ENCODE assay signal across 17 cellular contexts in the genomic region with DNA sequence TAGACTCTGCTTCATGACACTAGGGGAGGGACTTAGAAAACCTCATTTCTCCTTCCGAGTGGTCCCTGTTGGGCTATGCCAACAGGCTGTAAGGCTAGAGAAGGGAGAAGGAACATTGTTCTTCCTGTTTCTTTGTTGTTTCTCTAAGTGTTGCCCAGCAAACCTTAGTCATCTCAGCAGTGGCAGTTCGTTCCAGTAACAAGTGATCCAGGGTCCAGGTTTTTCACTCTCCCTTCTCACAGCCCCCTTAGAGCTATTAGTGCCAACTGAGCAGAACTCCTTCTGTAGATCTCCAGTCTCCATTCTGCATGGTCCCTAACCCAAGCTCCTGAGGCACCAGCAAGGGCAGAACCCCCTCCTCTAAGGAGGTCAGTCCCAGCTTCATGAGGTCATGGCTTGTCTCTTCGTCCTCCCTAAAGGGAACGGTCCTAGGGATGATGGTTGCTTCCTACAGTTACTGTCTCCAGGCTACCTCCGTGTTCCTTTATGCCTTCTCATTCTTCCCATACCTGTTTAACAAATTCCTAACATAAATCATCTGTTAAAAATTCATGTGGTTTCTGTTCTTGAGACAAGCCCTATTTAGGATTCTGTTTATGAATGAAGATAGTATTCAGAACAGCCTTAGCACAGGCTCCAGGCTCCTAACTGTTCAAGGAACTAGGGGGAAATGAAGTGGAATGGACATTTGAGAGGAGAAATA.
DNase-seq lines count a peak whose midpoint lies in the region; ATAC-seq, FAIRE-seq and TF ChIP-seq lines count a peak whose summit lies in the region.
"Had no signal": no experiment of that assay in that cellular context is flagged by ENCODE, and none has a peak within 500 bp of the region (broad histone marks: within the 10 kb centered on the region; RNA-seq: fewer than 3 reads in every experiment).

No MANE protein-coding gene starts in this region.

- H3K4me2 ChIP-seq in HepG2 (ENCODE audit: low read depth, low read length), result no peak overlapping the region
- no peak overlapping the region for H3K4me2 ChIP-seq in PC-3 (ENCODE audit: low read length)

- WGBS in HepG2 (ENCODE audit: low lambda C conversion rate), result 25% methylated on average over 5 of the region's 5 CpGs
- 71% methylated on average over 5 of the region's 5 CpGs for WGBS in right lobe of liver (ENCODE audit: insufficient coverage, low coverage, low lambda C conversion rate, missing lambda C conversion rate)
- WGBS in right cardiac atrium, result 88% methylated on average over 5 of the region's 5 CpGs

- H3K9ac ChIP-seq in HepG2 (ENCODE audit: insufficient read depth, low read depth, low read length), result no peak overlapping the region
- H3K9ac ChIP-seq in PC-3 (ENCODE audit: low read length), result no peak overlapping the region

- POLR2A ChIA-PET in HepG2 (lab: Yijun Ruan, JAX), result no interaction called here
- POLR2A ChIA-PET in PC-3 (lab: Charles Lee; ENCODE audit: unreplicated experiment), result no interaction called here

- no peaks in the 10 kb centered on the region for H3K36me3 Mint-ChIP-seq in stimulated activated effector memory CD8-positive, alpha-beta T cell treated with anti-CD3 and anti-CD28 coated beads, Interleukin-12 subunit alpha, Interleukin-12 subunit beta, amount 100 ng/mL, for 72 hours
- H3K36me3 Mint-ChIP-seq: activated CD4-positive, alpha-beta memory T cell treated with anti-CD3 and anti-CD28 coated beads for 36 hours had no signal

- H3K9me2 ChIP-seq in PC-3 (replicated peaks; ENCODE audit: low read length), result no peaks in the 10 kb centered on the region

- ATAC-seq in HepG2 (no peak), right lobe of liver (no peak), PC-3 (no peak), right cardiac atrium (no peak), HG03571 (IDR thresholded peaks at IDR 0.05; ENCODE audit: unreplicated experiment) (no peak)
- peak; percentile 21 for ATAC-seq in stimulated activated effector memory CD8-positive, alpha-beta T cell treated with anti-CD3 and anti-CD28 coated beads, Interleukin-12 subunit alpha, Interleukin-12 subunit beta, amount 100 ng/mL, for 72 hours

- H3K36me3 ChIP-seq in HepG2 (replicated peaks in 1 of 2; ENCODE audit: control insufficient read depth in 1 of 2, insufficient read depth in 2 of 2, low read length in 2 of 2), result no peaks in the 10 kb centered on the region
- no peaks in the 10 kb centered on the region for H3K36me3 ChIP-seq in right lobe of liver
- no peaks in the 10 kb centered on the region for H3K36me3 ChIP-seq in PC-3 (ENCODE audit: low read depth, low read length)
- H3K36me3 ChIP-seq: spleen had no signal

- peaks cover 15% of the 10 kb centered on the region for H3K9me3 Mint-ChIP-seq in stimulated activated effector memory CD8-positive, alpha-beta T cell treated with anti-CD3 and anti-CD28 coated beads, Interleukin-12 subunit alpha, Interleukin-12 subunit beta, amount 100 ng/mL, for 72 hours

- CTCF ChIA-PET in HepG2 (lab: Yijun Ruan, JAX; ENCODE audit: low intra/inter-chr PET ratio, low total read pairs) (no interaction called here), PC-3 (lab: Charles Lee) (no interaction called here)

- H3K4me1 Mint-ChIP-seq in stimulated activated effector memory CD8-positive, alpha-beta T cell treated with anti-CD3 and anti-CD28 coated beads, Interleukin-12 subunit alpha, Interleukin-12 subunit beta, amount 100 ng/mL, for 72 hours, result no peaks in the 10 kb centered on the region

- FAIRE-seq in HepG2 (lab: Jason Lieb, UNC), result no peak

- in situ Hi-C loops in HepG2 (cut with HindIII; ENCODE audit: extremely low pct_ligation_motif_present, low pct_unique_long_range_greater_than_20kb), result no loop called here

- H3K4me1 ChIP-seq in HepG2 (ENCODE audit: insufficient read depth, low read length) (peaks cover 9% of the 10 kb centered on the region), right lobe of liver (no peaks in the 10 kb centered on the region), PC-3 (ENCODE audit: insufficient read depth, low read length) (no peaks in the 10 kb centered on the region), right cardiac atrium (ENCODE audit: control insufficient read depth, insufficient read depth, low read length) (no peaks in the 10 kb centered on the region)

- no peak overlapping the region for H3K27ac Mint-ChIP-seq in stimulated activated effector memory CD8-positive, alpha-beta T cell treated with anti-CD3 and anti-CD28 coated beads, Interleukin-12 subunit alpha, Interleukin-12 subunit beta, amount 100 ng/mL, for 72 hours
- H3K27ac Mint-ChIP-seq: activated CD4-positive, alpha-beta memory T cell treated with anti-CD3 and anti-CD28 coated beads for 36 hours; activated T-helper 2 cell treated with anti-CD3 and anti-CD28 coated beads, Interferon-gamma antibody, Interleukin-2, Interleukin-4, amounts not matched to agents 10 μg/mL and 5 μg/mL and 100 μg/mL, durations not matched to agents 14 hours and 24 hours and 36 hours; dendritic cell treated with granulocyte-macrophage colony-stimulating factor and Interleukin-4, amounts not matched to agents 40 ng/mL and 50 ng/mL, for 4 days; mesothelial cell of epicardium had no signal

- no peak overlapping the region for H3K4me3 Mint-ChIP-seq in stimulated activated effector memory CD8-positive, alpha-beta T cell treated with anti-CD3 and anti-CD28 coated beads, Interleukin-12 subunit alpha, Interleukin-12 subunit beta, amount 100 ng/mL, for 72 hours
- H3K4me3 Mint-ChIP-seq: activated CD4-positive, alpha-beta memory T cell treated with anti-CD3 and anti-CD28 coated beads for 36 hours; dendritic cell treated with granulocyte-macrophage colony-stimulating factor and Interleukin-4, amounts not matched to agents 40 ng/mL and 50 ng/mL, for 4 days; mesothelial cell of epicardium had no signal

- TF ChIP-seq EP300 in HepG2 (IDR thresholded peaks at IDR 0.05; ENCODE audit: low read depth in 2 of 2, low read length in 2 of 2), result no peak
- TF ChIP-seq EP300 in HepG2 (CRISPR knock-in tag; IDR thresholded peaks at IDR 0.05; ENCODE audit: borderline replicate concordance), result no peak

- H2AFZ ChIP-seq in HepG2 (ENCODE audit: low read length), result no peak overlapping the region
- H2AFZ ChIP-seq in PC-3 (ENCODE audit: low read length), result no peak overlapping the region

- no peak for TF ChIP-seq CTCF in HepG2 (CRISPR knock-in tag; IDR thresholded peaks at IDR 0.05)
- no peak for TF ChIP-seq CTCF in right lobe of liver (IDR thresholded peaks at IDR 0.05)
- TF ChIP-seq CTCF in PC-3 (conservative IDR thresholded peaks at IDR 0.05; ENCODE audit: low read depth, low read length), result no peak
- no peak for TF ChIP-seq CTCF in fibroblast of pulmonary artery (IDR thresholded peaks at IDR 0.05; ENCODE audit: low read length, missing control alignments)

- H3F3A ChIP-seq in PC-3 (ENCODE audit: low read length, unreplicated experiment), result no peaks in the 10 kb centered on the region

- intact Hi-C loops in HepG2 (cut with micrococcal nuclease; ENCODE audit: unreplicated experiment) (no loop called here), right lobe of liver (cut with DNase I) (no loop called here), PC-3 (cut with micrococcal nuclease) (loop anchor here (10.0 kb wide), 1 partner anchor 182 kb away; no protein-coding TSS in a partner anchor), right cardiac atrium (cut with DNase I) (no loop called here)

- TF ChIP-seq POLR2A in HepG2 (IDR thresholded peaks at IDR 0.05; ENCODE audit: insufficient read depth in 1 of 2, low read depth in 2 of 2, low read length in 2 of 2), result no peak
- TF ChIP-seq POLR2A in right lobe of liver (IDR thresholded peaks at IDR 0.05), result no peak

- H3K27ac ChIP-seq in HepG2 (ENCODE audit: extremely low read length, insufficient read depth, low read length) (no peak overlapping the region), right lobe of liver (no peak overlapping the region), PC-3 (ENCODE audit: low read length) (no peak overlapping the region), right cardiac atrium (ENCODE audit: low read length) (no peak overlapping the region)
- H3K27ac ChIP-seq: spleen had no signal

- H3K79me2 ChIP-seq in HepG2 (ENCODE audit: insufficient read depth, low read length) (no peaks in the 10 kb centered on the region), PC-3 (ENCODE audit: low read length) (no peaks in the 10 kb centered on the region)

- no peaks in the 10 kb centered on the region for H4K20me1 ChIP-seq in HepG2 (ENCODE audit: insufficient read depth, low read length)
- no peaks in the 10 kb centered on the region for H4K20me1 ChIP-seq in PC-3 (ENCODE audit: low read length)

- DNase-seq in HepG2 (ENCODE audit: low spot score), result no peak
- no peak for DNase-seq in right lobe of liver
- DNase-seq in PC-3, result peak; percentile 35
- DNase-seq in fibroblast of pulmonary artery (ENCODE audit: low read depth), result peak; percentile 6
- DNase-seq in stimulated activated effector memory CD8-positive, alpha-beta T cell treated with anti-CD3 and anti-CD28 coated beads, Interleukin-12 subunit alpha, Interleukin-12 subunit beta, amount 100 ng/mL, for 72 hours (ENCODE audit: low spot score in 2 of 2), result no peak
- DNase-seq in inferior parietal cortex (ENCODE audit: extremely low spot score), result no peak
- DNase-seq in right cardiac atrium, result no peak
- DNase-seq: activated CD4-positive, alpha-beta memory T cell treated with anti-CD3 and anti-CD28 coated beads for 36 hours; Calu3; NCI-H1694; NCI-H526; spleen; T-helper 9 cell had no signal

- BruUV-seq in HepG2 (replicated peaks; lab: Mats Ljungman, UMichigan) (no TSS peak), PC-3 (replicated peaks; lab: Mats Ljungman, UMichigan) (no TSS peak)

- peaks cover 6% of the 10 kb centered on the region for H3K9me3 ChIP-seq in HepG2 (ENCODE audit: low read length)
- H3K9me3 ChIP-seq in right lobe of liver, result peaks cover 0 to 4% (median 0%) of the 10 kb centered on the region in 4 donors
- peaks cover 11% of the 10 kb centered on the region; the same call in 1 of the 2 replicates for H3K9me3 ChIP-seq in PC-3 (ENCODE audit: low read length)
- H3K9me3 ChIP-seq in right cardiac atrium (ENCODE audit: control insufficient read depth, low read length), result no peaks in the 10 kb centered on the region

- TF ChIP-seq RAD21 in HepG2 (CRISPR knock-in tag; IDR thresholded peaks at IDR 0.05), result no peak

- H3K27me3 ChIP-seq in HepG2 (ENCODE audit: control insufficient read depth in 1 of 2, insufficient read depth in 2 of 2, low read length in 2 of 2), result 0 out of 5 replicates have a peak, but pooled peaks cover 0 to 2% of the 10 kb centered on the region in 2 experiments
- no peaks in the 10 kb centered on the region for H3K27me3 ChIP-seq in right lobe of liver
- peaks cover 72% of the 10 kb centered on the region for H3K27me3 ChIP-seq in PC-3 (ENCODE audit: low read length)
- H3K27me3 ChIP-seq in right cardiac atrium (ENCODE audit: control insufficient read depth, insufficient read depth), result no peaks in the 10 kb centered on the region
- H3K27me3 ChIP-seq: spleen had no signal

- H3K4me3 ChIP-seq in HepG2 (replicated peaks in 1 of 3; ENCODE audit: insufficient read depth in 1 of 3, low read depth in 2 of 3, low read length in 3 of 3) (no peak overlapping the region), right lobe of liver (no peak overlapping the region), PC-3 (ENCODE audit: low read length) (no peak overlapping the region), fibroblast of pulmonary artery (replicated peaks; ENCODE audit: low read depth, low read length) (no peak overlapping the region), right cardiac atrium (ENCODE audit: low read length) (no peak overlapping the region)
- H3K4me3 ChIP-seq: spleen had no signal

TF ChIP-seq in HepG2, 621 proteins besides CTCF, POLR2A, EP300 and RAD21 (continues in another document):
- no peak for TF ChIP-seq EED (CRISPR knock-in tag; IDR thresholded peaks at IDR 0.05)

Comparison
In these comparisons a context has a peak if more than half of its experiments do, and no peak if none do; other contexts are left out.
1. DNase-seq: peak in PC-3 (single experiment) and fibroblast of pulmonary artery (single experiment); none in HepG2 (single experiment), right lobe of liver (0 of 3), stimulated activated effector memory CD8-positive, alpha-beta T cell treated with anti-CD3 and anti-CD28 coated beads, Interleukin-12 subunit alpha, Interleukin-12 subunit beta, amount 100 ng/mL, for 72 hours (0 of 2), inferior parietal cortex (single experiment) and right cardiac atrium (0 of 3).